Comparison of ENCODE assay signal across 11 cellular contexts in the genomic region with DNA sequence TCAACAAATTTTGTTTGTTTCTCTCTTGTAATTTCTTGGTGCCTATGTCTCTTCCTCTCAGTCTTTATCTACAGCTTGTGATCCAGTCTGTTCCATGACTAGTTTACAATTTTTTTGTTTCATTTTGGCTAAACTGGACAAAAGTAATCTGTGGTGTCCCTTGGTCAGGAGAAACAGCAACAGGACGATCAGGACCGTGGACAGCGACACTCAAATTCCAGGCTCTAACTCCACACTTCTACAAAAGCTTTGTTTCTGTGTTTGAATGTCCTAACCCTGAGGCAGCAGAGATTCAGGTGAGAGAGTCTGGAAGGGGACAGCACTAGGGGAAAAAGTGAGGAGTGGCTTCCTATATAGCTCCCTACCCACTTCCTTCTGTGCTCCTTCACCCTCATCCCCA.
DNase-seq lines count a peak whose midpoint lies in the region; ATAC-seq, FAIRE-seq and TF ChIP-seq lines count a peak whose summit lies in the region.
"Had no signal": no experiment of that assay in that cellular context is flagged by ENCODE, and none has a peak within 500 bp of the region (broad histone marks: within the 10 kb centered on the region; RNA-seq: fewer than 3 reads in every experiment).

No MANE protein-coding gene starts in this region.

- CTCF ChIA-PET in CD8-positive, alpha-beta memory T cell (lab: Charles Lee), result no interaction called here

- H3K27me3 ChIP-seq in DND-41 (ENCODE audit: insufficient read depth, low read length, poor library complexity), result no peaks in the 10 kb centered on the region
- H3K27me3 ChIP-seq in CD8-positive, alpha-beta memory T cell (ENCODE audit: insufficient read depth, low read length, poor library complexity, severe bottlenecking), result no peaks in the 10 kb centered on the region
- H3K27me3 ChIP-seq: upper lobe of left lung had no signal

- intact Hi-C loops in kidney (cut with DNase I), result no loop called here

- H3K27ac ChIP-seq in DND-41 (ENCODE audit: low read length), result no peak overlapping the region
- H3K27ac ChIP-seq in kidney (ENCODE audit: low read depth in 2 of 2, low read length in 2 of 2), result no peak overlapping the region
- H3K27ac ChIP-seq in CD8-positive, alpha-beta memory T cell (ENCODE audit: low read depth, low read length), result no peak overlapping the region
- H3K27ac ChIP-seq: upper lobe of left lung had no signal

- POLR2A ChIA-PET in CD8-positive, alpha-beta memory T cell (lab: Charles Lee), result no interaction called here

- H3K9me3 ChIP-seq in DND-41 (ENCODE audit: insufficient read depth, low read length, severe bottlenecking) (no peaks in the 10 kb centered on the region), kidney (ENCODE audit: control insufficient read depth in 1 of 2, low read length in 2 of 2) (peaks cover 0 to 3% of the 10 kb centered on the region in 2 donors)
- no peaks in the 10 kb centered on the region for H3K9me3 ChIP-seq in CD8-positive, alpha-beta memory T cell (ENCODE audit: low read length)

- H3K27ac Mint-ChIP-seq in CD8-positive, alpha-beta memory T cell, result no peak overlapping the region

- H3K4me3 ChIP-seq in DND-41 (ENCODE audit: low read depth in 1 of 2, low read length in 2 of 2) (no peak overlapping the region), kidney (ENCODE audit: low read length in 2 of 2) (no peak overlapping the region)
- H3K4me3 ChIP-seq in CD8-positive, alpha-beta memory T cell (ENCODE audit: low read length), result no peak overlapping the region
- H3K4me3 ChIP-seq: upper lobe of left lung had no signal

- no peak for FAIRE-seq in kidney (lab: Jason Lieb, UNC)

- no peaks in the 10 kb centered on the region for H3K79me2 ChIP-seq in DND-41 (ENCODE audit: insufficient read depth, low read length)

- TF ChIP-seq CTCF in DND-41 (IDR thresholded peaks at IDR 0.05; ENCODE audit: borderline replicate concordance, extremely low read depth, low read length, poor library complexity, severe bottlenecking), result no peak
- no peak for TF ChIP-seq CTCF in kidney (IDR thresholded peaks at IDR 0.05; ENCODE audit: borderline replicate concordance, extremely low read depth, insufficient read depth)

- DNase-seq in DND-41 (peak; percentile 39), HK-2 (ENCODE audit: unreplicated experiment) (peak; percentile 30), amniotic epithelial cell (ENCODE audit: low read depth) (peak; percentile 21), left lobe of liver (ENCODE audit: low spot score) (no peak), kidney (no peak)
- no peak for DNase-seq in CD8-positive, alpha-beta memory T cell
- DNase-seq: amniotic stem cell, left cardiac atrium, upper lobe of left lung had no signal

- H3K27me3 Mint-ChIP-seq in CD8-positive, alpha-beta memory T cell, result peaks cover 0 to 3% of the 10 kb centered on the region in 2 donors

- peaks cover 9 to 20% (median 12%) of the 10 kb centered on the region in 5 donors for H3K9me3 Mint-ChIP-seq in CD8-positive, alpha-beta memory T cell

- no peak overlapping the region for H2AFZ ChIP-seq in DND-41 (ENCODE audit: low read depth, low read length)

- no peaks in the 10 kb centered on the region for H3K36me3 Mint-ChIP-seq in CD8-positive, alpha-beta memory T cell

- H3K4me1 ChIP-seq in DND-41 (ENCODE audit: insufficient read depth, low read length) (no peaks in the 10 kb centered on the region), kidney (ENCODE audit: control insufficient read depth in 1 of 2, insufficient read depth in 1 of 2, low read depth in 1 of 2, low read length in 2 of 2) (no peaks in the 10 kb centered on the region)
- no peaks in the 10 kb centered on the region for H3K4me1 ChIP-seq in CD8-positive, alpha-beta memory T cell (ENCODE audit: insufficient read depth, low read length)
- H3K4me1 ChIP-seq: upper lobe of left lung had no signal

- ATAC-seq in DND-41 (ENCODE audit: insufficient read depth, low read depth), result peak; percentile 63; the same call in 1 of the 3 replicates
- peak; percentile 37 for ATAC-seq in left lobe of liver
- no peak for ATAC-seq in GM21825 (IDR thresholded peaks at IDR 0.05; ENCODE audit: unreplicated experiment)
- ATAC-seq in HG03354 (IDR thresholded peaks at IDR 0.05; ENCODE audit: poor library complexity, severe bottlenecking, unreplicated experiment), result no peak

- H3K4me2 ChIP-seq in DND-41 (ENCODE audit: insufficient read depth, low read length), result no peak overlapping the region

- H4K20me1 ChIP-seq in DND-41 (ENCODE audit: insufficient read depth, low read length), result no peaks in the 10 kb centered on the region

- no peaks in the 10 kb centered on the region for H3K36me3 ChIP-seq in DND-41 (ENCODE audit: insufficient read depth, low read length)
- no peaks in the 10 kb centered on the region for H3K36me3 ChIP-seq in kidney (ENCODE audit: control insufficient read depth in 1 of 2, insufficient read depth in 2 of 2, low read length in 2 of 2)
- no peaks in the 10 kb centered on the region for H3K36me3 ChIP-seq in CD8-positive, alpha-beta memory T cell (ENCODE audit: insufficient read depth, low read length)
- H3K36me3 ChIP-seq: upper lobe of left lung had no signal

- H3K9ac ChIP-seq in DND-41 (ENCODE audit: low read depth, low read length) (no peak overlapping the region), kidney (ENCODE audit: low read length in 2 of 2) (no peak overlapping the region)

- no peaks in the 10 kb centered on the region for H3K4me1 Mint-ChIP-seq in CD8-positive, alpha-beta memory T cell

- no peak overlapping the region for H3K4me3 Mint-ChIP-seq in CD8-positive, alpha-beta memory T cell

Comparison
In these comparisons a context has a peak if more than half of its experiments do, and no peak if none do; other contexts are left out.
1. ATAC-seq: peak in DND-41 (single experiment) and left lobe of liver (single experiment); none in GM21825 (single experiment) and HG03354 (single experiment).
2. DNase-seq: peak in DND-41 (single experiment), HK-2 (single experiment) and amniotic epithelial cell (single experiment); none in left lobe of liver (single experiment), kidney (single experiment) and CD8-positive, alpha-beta memory T cell (0 of 5).